ENCODE assay signal across 1 cellular context in the genomic region with DNA sequence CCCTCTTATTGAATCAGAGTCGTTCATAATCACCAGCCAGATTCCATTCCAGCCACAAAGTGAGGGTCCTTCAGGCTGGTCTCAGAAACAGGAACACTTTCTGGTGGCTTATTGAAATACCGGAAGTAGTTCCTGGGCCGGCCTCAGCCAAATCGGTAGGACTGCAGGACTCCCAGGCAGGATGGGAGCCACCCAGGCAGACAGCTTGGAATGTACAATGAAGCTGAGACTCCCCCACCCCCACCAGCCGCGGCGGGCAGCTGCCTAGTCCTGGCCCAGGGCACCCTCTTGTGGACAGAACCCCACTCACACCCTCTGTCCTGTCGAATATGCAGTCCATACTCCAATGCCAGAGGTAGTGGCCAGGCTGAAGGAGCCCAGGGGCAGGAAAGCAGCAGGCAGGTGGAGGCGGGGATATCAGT.
TF ChIP-seq lines count a peak whose summit lies in the region.

No MANE protein-coding gene starts in this region.

TF ChIP-seq in HEK293, 187 proteins besides CTCF, POLR2A, EP300 and RAD21 (continued from another document and continues in another):
- TF ChIP-seq, protein P1, sequence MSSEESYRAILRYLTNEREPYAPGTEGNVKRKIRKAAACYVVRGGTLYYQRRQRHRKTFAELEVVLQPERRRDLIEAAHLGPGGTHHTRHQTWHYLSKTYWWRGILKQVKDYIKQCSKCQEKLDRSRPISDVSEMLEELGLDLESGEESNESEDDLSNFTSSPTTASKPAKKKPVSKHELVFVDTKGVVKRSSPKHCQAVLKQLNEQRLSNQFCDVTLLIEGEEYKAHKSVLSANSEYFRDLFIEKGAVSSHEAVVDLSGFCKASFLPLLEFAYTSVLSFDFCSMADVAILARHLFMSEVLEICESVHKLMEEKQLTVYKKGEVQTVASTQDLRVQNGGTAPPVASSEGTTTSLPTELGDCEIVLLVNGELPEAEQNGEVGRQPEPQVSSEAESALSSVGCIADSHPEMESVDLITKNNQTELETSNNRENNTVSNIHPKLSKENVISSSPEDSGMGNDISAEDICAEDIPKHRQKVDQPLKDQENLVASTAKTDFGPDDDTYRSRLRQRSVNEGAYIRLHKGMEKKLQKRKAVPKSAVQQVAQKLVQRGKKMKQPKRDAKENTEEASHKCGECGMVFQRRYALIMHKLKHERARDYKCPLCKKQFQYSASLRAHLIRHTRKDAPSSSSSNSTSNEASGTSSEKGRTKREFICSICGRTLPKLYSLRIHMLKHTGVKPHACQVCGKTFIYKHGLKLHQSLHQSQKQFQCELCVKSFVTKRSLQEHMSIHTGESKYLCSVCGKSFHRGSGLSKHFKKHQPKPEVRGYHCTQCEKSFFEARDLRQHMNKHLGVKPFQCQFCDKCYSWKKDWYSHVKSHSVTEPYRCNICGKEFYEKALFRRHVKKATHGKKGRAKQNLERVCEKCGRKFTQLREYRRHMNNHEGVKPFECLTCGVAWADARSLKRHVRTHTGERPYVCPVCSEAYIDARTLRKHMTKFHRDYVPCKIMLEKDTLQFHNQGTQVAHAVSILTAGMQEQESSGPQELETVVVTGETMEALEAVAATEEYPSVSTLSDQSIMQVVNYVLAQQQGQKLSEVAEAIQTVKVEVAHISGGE (tag by site-specific recombination; conservative IDR thresholded peaks at IDR 0.05; ENCODE audit: low read depth): no peak; the same call in 1 of the 2 replicates
- TF ChIP-seq ZNF394 (tag by site-specific recombination; IDR thresholded peaks at IDR 0.05; ENCODE audit: borderline replicate concordance): no peak
- TF ChIP-seq ZNF561 (tag by site-specific recombination; IDR thresholded peaks at IDR 0.05; ENCODE audit: borderline replicate concordance): peak; percentile 65; the same call in 1 of the 2 replicates
- TF ChIP-seq ZNF626 (tag by site-specific recombination; IDR thresholded peaks at IDR 0.05): no peak
- TF ChIP-seq ZNF555 (tag by site-specific recombination; conservative IDR thresholded peaks at IDR 0.05): no peak
- TF ChIP-seq ZNF221 (tag by site-specific recombination; IDR thresholded peaks at IDR 0.05; ENCODE audit: borderline replicate concordance): no peak
- TF ChIP-seq, protein P2, sequence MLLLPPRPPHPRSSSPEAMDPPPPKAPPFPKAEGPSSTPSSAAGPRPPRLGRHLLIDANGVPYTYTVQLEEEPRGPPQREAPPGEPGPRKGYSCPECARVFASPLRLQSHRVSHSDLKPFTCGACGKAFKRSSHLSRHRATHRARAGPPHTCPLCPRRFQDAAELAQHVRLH (tag by site-specific recombination; IDR thresholded peaks at IDR 0.05): no peak
- TF ChIP-seq ZNF558 (tag by site-specific recombination; IDR thresholded peaks at IDR 0.05): no peak
- no peak for TF ChIP-seq ZNF175 (tag by site-specific recombination; IDR thresholded peaks at IDR 0.05)
- TF ChIP-seq HOXC10 (CRISPR knock-in tag; IDR thresholded peaks at IDR 0.05): no peak
- TF ChIP-seq ZNF623 (tag by site-specific recombination; IDR thresholded peaks at IDR 0.05): no peak
- 0 out of 2 replicates have a peak, but pooled peaks have one; percentile 26 for TF ChIP-seq GLIS2 (tag by site-specific recombination; IDR thresholded peaks at IDR 0.05)
- TF ChIP-seq, protein P3, sequence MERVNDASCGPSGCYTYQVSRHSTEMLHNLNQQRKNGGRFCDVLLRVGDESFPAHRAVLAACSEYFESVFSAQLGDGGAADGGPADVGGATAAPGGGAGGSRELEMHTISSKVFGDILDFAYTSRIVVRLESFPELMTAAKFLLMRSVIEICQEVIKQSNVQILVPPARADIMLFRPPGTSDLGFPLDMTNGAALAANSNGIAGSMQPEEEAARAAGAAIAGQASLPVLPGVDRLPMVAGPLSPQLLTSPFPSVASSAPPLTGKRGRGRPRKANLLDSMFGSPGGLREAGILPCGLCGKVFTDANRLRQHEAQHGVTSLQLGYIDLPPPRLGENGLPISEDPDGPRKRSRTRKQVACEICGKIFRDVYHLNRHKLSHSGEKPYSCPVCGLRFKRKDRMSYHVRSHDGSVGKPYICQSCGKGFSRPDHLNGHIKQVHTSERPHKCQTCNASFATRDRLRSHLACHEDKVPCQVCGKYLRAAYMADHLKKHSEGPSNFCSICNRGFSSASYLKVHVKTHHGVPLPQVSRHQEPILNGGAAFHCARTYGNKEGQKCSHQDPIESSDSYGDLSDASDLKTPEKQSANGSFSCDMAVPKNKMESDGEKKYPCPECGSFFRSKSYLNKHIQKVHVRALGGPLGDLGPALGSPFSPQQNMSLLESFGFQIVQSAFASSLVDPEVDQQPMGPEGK (tag by site-specific recombination; IDR thresholded peaks at IDR 0.05): peak; percentile 87
- TF ChIP-seq ZNF664 (tag by site-specific recombination; IDR thresholded peaks at IDR 0.05): no peak
- TF ChIP-seq ZBTB20 (tag by site-specific recombination; IDR thresholded peaks at IDR 0.05): no peak
- no peak for TF ChIP-seq TRIM28 (IDR thresholded peaks at IDR 0.05; ENCODE audit: borderline replicate concordance, low read length)
- TF ChIP-seq ZNF114 (tag by site-specific recombination; IDR thresholded peaks at IDR 0.05): no peak
- TF ChIP-seq ZNF544 (tag by site-specific recombination; IDR thresholded peaks at IDR 0.05): no peak
- TF ChIP-seq ZBTB7A (tag by site-specific recombination; IDR thresholded peaks at IDR 0.05; ENCODE audit: low read depth): no peak
- 0 out of 2 replicates have a peak, but pooled peaks have one; percentile 36 for TF ChIP-seq ZNF629 (tag by site-specific recombination; IDR thresholded peaks at IDR 0.05)
- no peak for TF ChIP-seq KLF7 (tag by site-specific recombination; IDR thresholded peaks at IDR 0.05; ENCODE audit: borderline replicate concordance)
- TF ChIP-seq, protein P4, sequence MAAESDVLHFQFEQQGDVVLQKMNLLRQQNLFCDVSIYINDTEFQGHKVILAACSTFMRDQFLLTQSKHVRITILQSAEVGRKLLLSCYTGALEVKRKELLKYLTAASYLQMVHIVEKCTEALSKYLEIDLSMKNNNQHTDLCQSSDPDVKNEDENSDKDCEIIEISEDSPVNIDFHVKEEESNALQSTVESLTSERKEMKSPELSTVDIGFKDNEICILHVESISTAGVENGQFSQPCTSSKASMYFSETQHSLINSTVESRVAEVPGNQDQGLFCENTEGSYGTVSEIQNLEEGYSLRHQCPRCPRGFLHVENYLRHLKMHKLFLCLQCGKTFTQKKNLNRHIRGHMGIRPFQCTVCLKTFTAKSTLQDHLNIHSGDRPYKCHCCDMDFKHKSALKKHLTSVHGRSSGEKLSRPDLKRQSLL (tag by site-specific recombination; IDR thresholded peaks at IDR 0.05): no peak
- TF ChIP-seq, protein P5, sequence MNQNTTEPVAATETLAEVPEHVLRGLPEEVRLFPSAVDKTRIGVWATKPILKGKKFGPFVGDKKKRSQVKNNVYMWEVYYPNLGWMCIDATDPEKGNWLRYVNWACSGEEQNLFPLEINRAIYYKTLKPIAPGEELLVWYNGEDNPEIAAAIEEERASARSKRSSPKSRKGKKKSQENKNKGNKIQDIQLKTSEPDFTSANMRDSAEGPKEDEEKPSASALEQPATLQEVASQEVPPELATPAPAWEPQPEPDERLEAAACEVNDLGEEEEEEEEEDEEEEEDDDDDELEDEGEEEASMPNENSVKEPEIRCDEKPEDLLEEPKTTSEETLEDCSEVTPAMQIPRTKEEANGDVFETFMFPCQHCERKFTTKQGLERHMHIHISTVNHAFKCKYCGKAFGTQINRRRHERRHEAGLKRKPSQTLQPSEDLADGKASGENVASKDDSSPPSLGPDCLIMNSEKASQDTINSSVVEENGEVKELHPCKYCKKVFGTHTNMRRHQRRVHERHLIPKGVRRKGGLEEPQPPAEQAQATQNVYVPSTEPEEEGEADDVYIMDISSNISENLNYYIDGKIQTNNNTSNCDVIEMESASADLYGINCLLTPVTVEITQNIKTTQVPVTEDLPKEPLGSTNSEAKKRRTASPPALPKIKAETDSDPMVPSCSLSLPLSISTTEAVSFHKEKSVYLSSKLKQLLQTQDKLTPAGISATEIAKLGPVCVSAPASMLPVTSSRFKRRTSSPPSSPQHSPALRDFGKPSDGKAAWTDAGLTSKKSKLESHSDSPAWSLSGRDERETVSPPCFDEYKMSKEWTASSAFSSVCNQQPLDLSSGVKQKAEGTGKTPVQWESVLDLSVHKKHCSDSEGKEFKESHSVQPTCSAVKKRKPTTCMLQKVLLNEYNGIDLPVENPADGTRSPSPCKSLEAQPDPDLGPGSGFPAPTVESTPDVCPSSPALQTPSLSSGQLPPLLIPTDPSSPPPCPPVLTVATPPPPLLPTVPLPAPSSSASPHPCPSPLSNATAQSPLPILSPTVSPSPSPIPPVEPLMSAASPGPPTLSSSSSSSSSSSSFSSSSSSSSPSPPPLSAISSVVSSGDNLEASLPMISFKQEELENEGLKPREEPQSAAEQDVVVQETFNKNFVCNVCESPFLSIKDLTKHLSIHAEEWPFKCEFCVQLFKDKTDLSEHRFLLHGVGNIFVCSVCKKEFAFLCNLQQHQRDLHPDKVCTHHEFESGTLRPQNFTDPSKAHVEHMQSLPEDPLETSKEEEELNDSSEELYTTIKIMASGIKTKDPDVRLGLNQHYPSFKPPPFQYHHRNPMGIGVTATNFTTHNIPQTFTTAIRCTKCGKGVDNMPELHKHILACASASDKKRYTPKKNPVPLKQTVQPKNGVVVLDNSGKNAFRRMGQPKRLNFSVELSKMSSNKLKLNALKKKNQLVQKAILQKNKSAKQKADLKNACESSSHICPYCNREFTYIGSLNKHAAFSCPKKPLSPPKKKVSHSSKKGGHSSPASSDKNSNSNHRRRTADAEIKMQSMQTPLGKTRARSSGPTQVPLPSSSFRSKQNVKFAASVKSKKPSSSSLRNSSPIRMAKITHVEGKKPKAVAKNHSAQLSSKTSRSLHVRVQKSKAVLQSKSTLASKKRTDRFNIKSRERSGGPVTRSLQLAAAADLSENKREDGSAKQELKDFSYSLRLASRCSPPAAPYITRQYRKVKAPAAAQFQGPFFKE (tag by site-specific recombination; IDR thresholded peaks at IDR 0.05; ENCODE audit: borderline replicate concordance): no peak
- TF ChIP-seq, protein P6, sequence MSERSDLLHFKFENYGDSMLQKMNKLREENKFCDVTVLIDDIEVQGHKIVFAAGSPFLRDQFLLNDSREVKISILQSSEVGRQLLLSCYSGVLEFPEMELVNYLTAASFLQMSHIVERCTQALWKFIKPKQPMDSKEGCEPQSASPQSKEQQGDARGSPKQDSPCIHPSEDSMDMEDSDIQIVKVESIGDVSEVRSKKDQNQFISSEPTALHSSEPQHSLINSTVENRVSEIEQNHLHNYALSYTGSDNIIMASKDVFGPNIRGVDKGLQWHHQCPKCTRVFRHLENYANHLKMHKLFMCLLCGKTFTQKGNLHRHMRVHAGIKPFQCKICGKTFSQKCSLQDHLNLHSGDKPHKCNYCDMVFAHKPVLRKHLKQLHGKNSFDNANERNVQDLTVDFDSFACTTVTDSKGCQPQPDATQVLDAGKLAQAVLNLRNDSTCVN (tag by site-specific recombination; optimal IDR thresholded peaks at IDR 0.05): no peak
- TF ChIP-seq BCL11A (tag by site-specific recombination; IDR thresholded peaks at IDR 0.05; ENCODE audit: low read depth): no peak
- TF ChIP-seq ZNF830 (tag by site-specific recombination; IDR thresholded peaks at IDR 0.05; ENCODE audit: low read depth): no peak
- TF ChIP-seq, protein P7, sequence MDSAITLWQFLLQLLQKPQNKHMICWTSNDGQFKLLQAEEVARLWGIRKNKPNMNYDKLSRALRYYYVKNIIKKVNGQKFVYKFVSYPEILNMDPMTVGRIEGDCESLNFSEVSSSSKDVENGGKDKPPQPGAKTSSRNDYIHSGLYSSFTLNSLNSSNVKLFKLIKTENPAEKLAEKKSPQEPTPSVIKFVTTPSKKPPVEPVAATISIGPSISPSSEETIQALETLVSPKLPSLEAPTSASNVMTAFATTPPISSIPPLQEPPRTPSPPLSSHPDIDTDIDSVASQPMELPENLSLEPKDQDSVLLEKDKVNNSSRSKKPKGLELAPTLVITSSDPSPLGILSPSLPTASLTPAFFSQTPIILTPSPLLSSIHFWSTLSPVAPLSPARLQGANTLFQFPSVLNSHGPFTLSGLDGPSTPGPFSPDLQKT (IDR thresholded peaks at IDR 0.05; ENCODE audit: borderline replicate concordance, low read depth, low read length): no peak
- no peak for TF ChIP-seq SCRT2 (tag by site-specific recombination; IDR thresholded peaks at IDR 0.05)
- no peak for TF ChIP-seq KLF9 (tag by site-specific recombination; IDR thresholded peaks at IDR 0.05; ENCODE audit: low read depth)
- no peak for TF ChIP-seq ZNF416 (tag by site-specific recombination; IDR thresholded peaks at IDR 0.05)
- no peak for TF ChIP-seq ZNF843 (tag by site-specific recombination; IDR thresholded peaks at IDR 0.05)
- TF ChIP-seq ZBTB17 (tag by site-specific recombination; IDR thresholded peaks at IDR 0.05): peak; percentile 76
- no peak for TF ChIP-seq ZNF132 (tag by site-specific recombination; IDR thresholded peaks at IDR 0.05; ENCODE audit: borderline replicate concordance)
- no peak for TF ChIP-seq ZNF121 (tag by site-specific recombination; IDR thresholded peaks at IDR 0.05)
- TF ChIP-seq ZFP41 (tag by site-specific recombination; IDR thresholded peaks at IDR 0.05; ENCODE audit: borderline replicate concordance): no peak
- TF ChIP-seq ZNF133 (tag by site-specific recombination; IDR thresholded peaks at IDR 0.05): no peak
- TF ChIP-seq ZNF16 (tag by site-specific recombination; IDR thresholded peaks at IDR 0.05; ENCODE audit: low read depth): no peak
- no peak for TF ChIP-seq ZNF184 (tag by site-specific recombination; IDR thresholded peaks at IDR 0.05)
- no peak for TF ChIP-seq ZNF223 (tag by site-specific recombination; IDR thresholded peaks at IDR 0.05)
- TF ChIP-seq YY2 (tag by site-specific recombination; IDR thresholded peaks at IDR 0.05): no peak
- TF ChIP-seq, protein P8, sequence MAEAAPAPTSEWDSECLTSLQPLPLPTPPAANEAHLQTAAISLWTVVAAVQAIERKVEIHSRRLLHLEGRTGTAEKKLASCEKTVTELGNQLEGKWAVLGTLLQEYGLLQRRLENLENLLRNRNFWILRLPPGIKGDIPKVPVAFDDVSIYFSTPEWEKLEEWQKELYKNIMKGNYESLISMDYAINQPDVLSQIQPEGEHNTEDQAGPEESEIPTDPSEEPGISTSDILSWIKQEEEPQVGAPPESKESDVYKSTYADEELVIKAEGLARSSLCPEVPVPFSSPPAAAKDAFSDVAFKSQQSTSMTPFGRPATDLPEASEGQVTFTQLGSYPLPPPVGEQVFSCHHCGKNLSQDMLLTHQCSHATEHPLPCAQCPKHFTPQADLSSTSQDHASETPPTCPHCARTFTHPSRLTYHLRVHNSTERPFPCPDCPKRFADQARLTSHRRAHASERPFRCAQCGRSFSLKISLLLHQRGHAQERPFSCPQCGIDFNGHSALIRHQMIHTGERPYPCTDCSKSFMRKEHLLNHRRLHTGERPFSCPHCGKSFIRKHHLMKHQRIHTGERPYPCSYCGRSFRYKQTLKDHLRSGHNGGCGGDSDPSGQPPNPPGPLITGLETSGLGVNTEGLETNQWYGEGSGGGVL (tag by site-specific recombination; IDR thresholded peaks at IDR 0.05): no peak
- TF ChIP-seq OSR2 (tag by site-specific recombination; IDR thresholded peaks at IDR 0.05): no peak
- TF ChIP-seq ZNF426 (tag by site-specific recombination; IDR thresholded peaks at IDR 0.05): no peak
- TF ChIP-seq ZNF571 (tag by site-specific recombination; IDR thresholded peaks at IDR 0.05): no peak
- TF ChIP-seq ZNF292 (tag by site-specific recombination; IDR thresholded peaks at IDR 0.05; ENCODE audit: borderline replicate concordance, low read depth): no peak
- no peak for TF ChIP-seq ZNF791 (tag by site-specific recombination; IDR thresholded peaks at IDR 0.05)
- TF ChIP-seq ZNF624 (tag by site-specific recombination; IDR thresholded peaks at IDR 0.05): no peak
- TF ChIP-seq ZNF670 (tag by site-specific recombination; IDR thresholded peaks at IDR 0.05; ENCODE audit: low read depth): no peak
- no peak for TF ChIP-seq ZNF473 (tag by site-specific recombination; IDR thresholded peaks at IDR 0.05)
- no peak for TF ChIP-seq ZNF658 (tag by site-specific recombination; IDR thresholded peaks at IDR 0.05)
